Comparison of ENCODE assay signal across 23 cellular contexts in the genomic region with DNA sequence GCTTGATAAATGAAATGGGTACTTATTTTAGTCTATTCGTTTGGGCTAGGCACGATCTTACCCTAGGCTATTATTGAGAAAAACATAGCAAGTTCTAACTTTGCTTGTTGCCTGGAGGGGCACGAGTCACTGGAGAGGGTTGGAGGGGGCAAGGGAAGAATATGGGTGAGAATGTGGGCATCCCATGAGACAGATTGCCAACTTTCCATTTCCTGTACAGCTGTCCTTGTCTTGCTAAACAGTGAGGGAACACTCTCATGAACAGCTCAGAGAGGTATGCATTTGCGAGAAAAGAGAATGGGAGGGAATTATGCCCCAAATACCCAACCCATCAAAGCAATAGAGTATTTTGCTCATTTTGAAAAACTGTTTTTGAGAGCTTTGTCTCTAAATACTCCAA. TPM values are rescaled to one million over a fixed set of nuclear protein-coding genes. Genes with fewer than 3 reads are reported as not detected.
A peak's percentile ranks its signal among the peaks of the same experiment; 100 is the strongest.
DNase-seq lines count a peak whose midpoint lies in the region; ATAC-seq lines count a peak whose summit lies in the region.
"Had no signal": no experiment of that assay in that cellular context is flagged by ENCODE, and none has a peak within 500 bp of the region (broad histone marks: within the 10 kb centered on the region; RNA-seq: fewer than 3 reads in every experiment).

No MANE protein-coding gene starts in this region.

- peaks cover 0 to 12% (median 4%) of the 10 kb centered on the region in 11 experiments; a peak in 2 of 22 replicates for H3K9me3 ChIP-seq in BLaER1 treated with 17β-estradiol and CSF1 and Interleukin-3, amounts not matched to agents 10 nM and 100 nM (replicated peaks in 1 of 11)
- no peaks in the 10 kb centered on the region for H3K9me3 ChIP-seq in GM23248 (ENCODE audit: low read depth)
- no peaks in the 10 kb centered on the region for H3K9me3 ChIP-seq in mesenchymal stem cell (ENCODE audit: control insufficient read depth, low read length)
- H3K9me3 ChIP-seq: HAP-1, SJSA1 had no signal

- H2BK12ac ChIP-seq in mesenchymal stem cell (ENCODE audit: low read length in 2 of 2) = no peak overlapping the region

- H2BK15ac ChIP-seq in mesenchymal stem cell (ENCODE audit: low read depth, poor library complexity, severe bottlenecking) = no peak overlapping the region

- H3K79me2 ChIP-seq in GM23248 (ENCODE audit: insufficient read depth) = no peaks in the 10 kb centered on the region

- no peak overlapping the region for H3K9ac ChIP-seq in BLaER1 treated with 17β-estradiol and CSF1 and Interleukin-3, amounts not matched to agents 10 nM and 100 nM
- H3K9ac ChIP-seq in GM23248 (no peak overlapping the region), mesenchymal stem cell (ENCODE audit: low read length) (no peak overlapping the region)

- H4K20me1 ChIP-seq in BLaER1 treated with 17β-estradiol and CSF1 and Interleukin-3, amounts not matched to agents 10 nM and 100 nM = no peaks in the 10 kb centered on the region
- no peaks in the 10 kb centered on the region for H4K20me1 ChIP-seq in GM23248 (ENCODE audit: insufficient read depth)

- no peak overlapping the region for H2BK5ac ChIP-seq in mesenchymal stem cell (ENCODE audit: low read depth, low read length, poor library complexity, severe bottlenecking)

- 53 to 58% methylated on average over 4 of the region's 4 CpGs for WGBS in GM23248 (ENCODE audit: low coverage in 1 of 2, low lambda C conversion rate in 2 of 2, missing lambda C conversion rate in 2 of 2), 2 experiments
- 72% methylated on average over 3 of the region's 4 CpGs for WGBS in mesenchymal stem cell

- ATAC-seq in GM18517 (IDR thresholded peaks at IDR 0.05; ENCODE audit: unreplicated experiment) (no peak), HG02970 (IDR thresholded peaks at IDR 0.05; ENCODE audit: low FRiP score, unreplicated experiment) (no peak)
- ATAC-seq: GM23338, Right ventricle myocardium inferior had no signal

- H3F3A ChIP-seq in GM23248 (ENCODE audit: insufficient read depth) = no peaks in the 10 kb centered on the region

- no peak overlapping the region for H3K4me3 ChIP-seq in BLaER1 treated with 17β-estradiol and CSF1 and Interleukin-3, amounts not matched to agents 10 nM and 100 nM
- H3K4me3 ChIP-seq in GM23248 (no peak overlapping the region), mesenchymal stem cell (ENCODE audit: insufficient read depth in 1 of 2, low read depth in 1 of 2, low read length in 2 of 2) (no peak overlapping the region)
- H3K4me3 ChIP-seq: GM23338, HAP-1, PC-9, SJSA1 had no signal

- DNase-seq in GM23248 (peak; percentile 8), NCI-H69 (lab: John Stamatoyannopoulos, UW) (peak; percentile 28), mesenchymal stem cell (peak; percentile 20), NCI-H446 (lab: John Stamatoyannopoulos, UW) (no peak)
- no peak for DNase-seq in activated CD4-positive, CD25-positive, alpha-beta regulatory T cell treated with anti-CD3 and anti-CD28 coated beads, Interleukin-2, amount 50 U/mL, for 72 hours
- DNase-seq: CD4-positive, alpha-beta T cell; HFFc6; IMR-90; KG1; MM.1S; NCI-H1048; NCI-H1417 treated with DMSO at 0.1 percent for 48 hours; NCI-H187 treated with DMSO at 0.1 percent for 48 hours; NCI-H2107; NCI-H524 treated with DMSO at 0.1 percent for 48 hours; PC-9 had no signal

- H3K9me2 ChIP-seq in GM23248 (ENCODE audit: insufficient read depth) = no peaks in the 10 kb centered on the region

- H2AK5ac ChIP-seq in mesenchymal stem cell (ENCODE audit: low read length, severe bottlenecking) = no peak overlapping the region

- no peak overlapping the region for H2BK120ac ChIP-seq in mesenchymal stem cell (ENCODE audit: low read depth, low read length)

- H2AFZ ChIP-seq in GM23248 (no peak overlapping the region), mesenchymal stem cell (ENCODE audit: low read depth, low read length) (no peak overlapping the region)
- H2AFZ ChIP-seq: GM23338, PC-9 had no signal

- in situ Hi-C loops in GM23248 (cut with MboI) = no loop called here

- no peak overlapping the region for H3K18ac ChIP-seq in mesenchymal stem cell (ENCODE audit: low read depth in 1 of 2, low read length in 2 of 2)

- H3K27me3 ChIP-seq in BLaER1 treated with 17β-estradiol and CSF1 and Interleukin-3, amounts not matched to agents 10 nM and 100 nM = no peaks in the 10 kb centered on the region
- no peaks in the 10 kb centered on the region for H3K27me3 ChIP-seq in GM23248 (replicated peaks; ENCODE audit: insufficient read depth)
- peaks cover 0 to 31% of the 10 kb centered on the region in 2 experiments for H3K27me3 ChIP-seq in mesenchymal stem cell (ENCODE audit: control insufficient read depth in 1 of 2, insufficient read depth in 1 of 2, low read length in 2 of 2)

- H3K79me1 ChIP-seq in mesenchymal stem cell (replicated peaks; ENCODE audit: low read length, poor library complexity, severe bottlenecking) = no peaks in the 10 kb centered on the region

- no peaks in the 10 kb centered on the region for H3K36me3 ChIP-seq in BLaER1 treated with 17β-estradiol and CSF1 and Interleukin-3, amounts not matched to agents 10 nM and 100 nM
- no peaks in the 10 kb centered on the region for H3K36me3 ChIP-seq in GM23248 (ENCODE audit: low read depth)
- no peaks in the 10 kb centered on the region for H3K36me3 ChIP-seq in mesenchymal stem cell (ENCODE audit: control insufficient read depth in 1 of 2, insufficient read depth in 2 of 2, low read depth in 1 of 2, low read length in 2 of 2)
- H3K36me3 ChIP-seq: HAP-1, SJSA1 had no signal

- H3K23ac ChIP-seq in mesenchymal stem cell (ENCODE audit: low read length in 2 of 2) = no peak overlapping the region

- H3K4me2 ChIP-seq in BLaER1 treated with 17β-estradiol and CSF1 and Interleukin-3, amounts not matched to agents 10 nM and 100 nM = peak overlapping the region in 9 of 11 experiments; percentile 45 to 81 (median 61); a peak in 18 of 22 replicates
- H3K4me2 ChIP-seq in GM23248 (ENCODE audit: unreplicated experiment) (no peak overlapping the region), mesenchymal stem cell (ENCODE audit: low read length, poor library complexity, severe bottlenecking) (no peak overlapping the region)
- H3K4me2 ChIP-seq: GM23338, PC-9 had no signal

- H4K8ac ChIP-seq in mesenchymal stem cell (ENCODE audit: low read length) = no peak overlapping the region

- no peak overlapping the region for H3K14ac ChIP-seq in mesenchymal stem cell (ENCODE audit: low read length in 2 of 2)

- no peak overlapping the region for H3K4ac ChIP-seq in mesenchymal stem cell (ENCODE audit: low read depth in 1 of 2, low read length in 2 of 2)

- H3K27ac ChIP-seq in BLaER1 treated with 17β-estradiol and CSF1 and Interleukin-3, amounts not matched to agents 10 nM and 100 nM = peak overlapping the region in 5 of 11 experiments; percentile 31 to 62 (median 55); a peak in 9 of 22 replicates
- H3K27ac ChIP-seq in GM23248 (no peak overlapping the region), mesenchymal stem cell (ENCODE audit: low read length, poor library complexity, severe bottlenecking) (no peak overlapping the region)
- H3K27ac ChIP-seq: PC-9, SJSA1 had no signal

- H4K91ac ChIP-seq in mesenchymal stem cell (ENCODE audit: low read length) = no peak overlapping the region

- H3K4me1 ChIP-seq in BLaER1 treated with 17β-estradiol and CSF1 and Interleukin-3, amounts not matched to agents 10 nM and 100 nM = peaks cover 0 to 22% (median 19%) of the 10 kb centered on the region in 10 experiments; a peak in 17 of 20 replicates
- H3K4me1 ChIP-seq in GM23248 (ENCODE audit: insufficient read depth) (no peaks in the 10 kb centered on the region), mesenchymal stem cell (ENCODE audit: control insufficient read depth, insufficient read depth, low read depth, low read length) (no peaks in the 10 kb centered on the region)
- H3K4me1 ChIP-seq: HAP-1, SJSA1 had no signal

RNA-seq across cellular contexts. Expression of a gene that starts 9.2 kb away (rescaled TPM):
- 2.6 and 3.3 TPM in 2 replicates for total RNA-seq in GM23248 (2014; rRNA removed; shearing (Covaris generic))
- polyA plus RNA-seq in GM23248 (2016; fragmentation: Nextera tagmentation; extraction: Ambion mirVana) = 2.8 and 3.6 TPM in 2 replicates
- 2.8 TPM for polyA plus RNA-seq in mesenchymal stem cell (2013, experiment 1 of 2)
- polyA plus RNA-seq in mesenchymal stem cell (2013, experiment 2 of 2) = 3.1 TPM

Comparison
In these comparisons a context has a peak if more than half of its experiments do, and no peak if none do; other contexts are left out.
1. H3K4me2 ChIP-seq: peak in BLaER1 treated with 17β-estradiol and CSF1 and Interleukin-3, amounts not matched to agents 10 nM and 100 nM (9 of 11); none in GM23248 (single experiment) and mesenchymal stem cell (single experiment).
2. DNase-seq: peak in GM23248 (single experiment), NCI-H69 (single experiment) and mesenchymal stem cell (single experiment); none in activated CD4-positive, CD25-positive, alpha-beta regulatory T cell treated with anti-CD3 and anti-CD28 coated beads, Interleukin-2, amount 50 U/mL, for 72 hours (single experiment) and NCI-H446 (0 of 2).